In the genomic region with DNA sequence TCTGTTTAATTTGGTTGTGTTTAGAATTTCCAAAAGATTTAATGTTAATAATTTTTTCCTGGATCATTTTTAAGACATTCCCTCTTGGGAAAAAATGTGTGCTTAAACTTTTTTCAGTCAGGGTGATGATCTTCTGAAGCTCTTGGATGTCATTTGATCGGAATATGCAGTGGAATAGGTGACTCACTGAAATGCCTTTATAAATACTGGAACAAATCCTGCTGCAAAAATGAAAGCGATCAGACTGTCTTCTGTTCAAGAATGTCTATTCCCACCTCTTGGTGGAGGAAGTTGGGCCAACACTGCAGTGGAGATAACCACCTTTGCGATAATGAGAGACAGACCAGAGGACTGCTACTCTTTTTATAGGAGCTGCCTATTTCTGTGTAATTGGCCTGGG, we compare ENCODE assay signal across 22 cellular contexts. TPM values are rescaled to one million over a fixed set of nuclear protein-coding genes. Genes with fewer than 3 reads are reported as not detected.
DNase-seq lines count a peak whose midpoint lies in the region; ATAC-seq, FAIRE-seq and TF ChIP-seq lines count a peak whose summit lies in the region.
"Had no signal": no experiment of that assay in that cellular context is flagged by ENCODE, and none has a peak within 500 bp of the region (broad histone marks: within the 10 kb centered on the region; RNA-seq: fewer than 3 reads in every experiment).

No MANE protein-coding gene starts in this region.

- H3K36me3 Mint-ChIP-seq in astrocyte (ENCODE audit: low read depth, unreplicated experiment) = peaks cover 3% of the 10 kb centered on the region
- peaks cover 15% of the 10 kb centered on the region for H3K36me3 Mint-ChIP-seq in mesothelial cell of epicardium

- H3K27me3 Mint-ChIP-seq in astrocyte (ENCODE audit: low read depth, unreplicated experiment) = no peaks in the 10 kb centered on the region
- H3K27me3 Mint-ChIP-seq in mesothelial cell of epicardium (ENCODE audit: low read depth) = no peaks in the 10 kb centered on the region
- H3K27me3 Mint-ChIP-seq: CD4-positive, CD25-positive, alpha-beta regulatory T cell; type B pancreatic cell had no signal

- H3K79me2 ChIP-seq in HepG2 (ENCODE audit: insufficient read depth, low read length) (no peaks in the 10 kb centered on the region), astrocyte (ENCODE audit: insufficient read depth, low read length) (no peaks in the 10 kb centered on the region)

- H3K9ac ChIP-seq in HepG2 (ENCODE audit: insufficient read depth, low read depth, low read length) (no peak overlapping the region), astrocyte (ENCODE audit: low read length) (no peak overlapping the region)

- H3K27ac Mint-ChIP-seq in astrocyte (ENCODE audit: unreplicated experiment) (peak overlapping the region; percentile 67), mesothelial cell of epicardium (no peak overlapping the region)
- H3K27ac Mint-ChIP-seq: CD4-positive, CD25-positive, alpha-beta regulatory T cell; type B pancreatic cell had no signal

- H3K9me3 Mint-ChIP-seq in astrocyte (ENCODE audit: unreplicated experiment) (no peaks in the 10 kb centered on the region), mesothelial cell of epicardium (no peaks in the 10 kb centered on the region)
- H3K9me3 Mint-ChIP-seq: CD4-positive, CD25-positive, alpha-beta regulatory T cell; type B pancreatic cell had no signal

- H3K9me3 ChIP-seq in HepG2 (ENCODE audit: low read length) (no peaks in the 10 kb centered on the region), right lobe of liver (no peaks in the 10 kb centered on the region), astrocyte (ENCODE audit: insufficient read depth, low read depth, low read length) (no peaks in the 10 kb centered on the region)

- H3K4me1 Mint-ChIP-seq in astrocyte (ENCODE audit: low read depth, unreplicated experiment) = peaks cover 6% of the 10 kb centered on the region
- no peaks in the 10 kb centered on the region for H3K4me1 Mint-ChIP-seq in mesothelial cell of epicardium
- H3K4me1 Mint-ChIP-seq: CD4-positive, CD25-positive, alpha-beta regulatory T cell had no signal

- CTCF ChIA-PET in HepG2 (lab: Yijun Ruan, JAX; ENCODE audit: low intra/inter-chr PET ratio, low total read pairs) = no interaction called here

- intact Hi-C loops in HepG2 (cut with micrococcal nuclease; ENCODE audit: unreplicated experiment) (no loop called here), right lobe of liver (cut with DNase I) (no loop called here)

- H3K4me3 Mint-ChIP-seq in astrocyte (ENCODE audit: unreplicated experiment) = no peak overlapping the region
- no peak overlapping the region for H3K4me3 Mint-ChIP-seq in mesothelial cell of epicardium
- H3K4me3 Mint-ChIP-seq: CD4-positive, CD25-positive, alpha-beta regulatory T cell; type B pancreatic cell had no signal

- H3K27ac ChIP-seq in HepG2 (ENCODE audit: extremely low read length, insufficient read depth, low read length) (no peak overlapping the region), right lobe of liver (no peak overlapping the region), astrocyte (ENCODE audit: low read depth, low read length) (no peak overlapping the region)
- H3K27ac ChIP-seq: 22Rv1, WERI-Rb-1 had no signal

- no peak for TF ChIP-seq EP300 in HepG2 (IDR thresholded peaks at IDR 0.05; ENCODE audit: low read depth in 2 of 2, low read length in 2 of 2)
- TF ChIP-seq EP300 in HepG2 (CRISPR knock-in tag; IDR thresholded peaks at IDR 0.05; ENCODE audit: borderline replicate concordance) = no peak

- BruUV-seq in HepG2 (replicated peaks; lab: Mats Ljungman, UMichigan) = TSS peak; percentile 38

- TF ChIP-seq POLR2A in HepG2 (IDR thresholded peaks at IDR 0.05; ENCODE audit: insufficient read depth in 1 of 2, low read depth in 2 of 2, low read length in 2 of 2) = no peak
- TF ChIP-seq POLR2A in right lobe of liver (IDR thresholded peaks at IDR 0.05) = no peak

- H2AFZ ChIP-seq in HepG2 (ENCODE audit: low read length) (no peak overlapping the region), astrocyte (ENCODE audit: low read depth, low read length) (no peak overlapping the region)

- 95% methylated on average over 3 of the region's 3 CpGs for WGBS in HepG2 (ENCODE audit: low lambda C conversion rate)
- 85% methylated on average over 3 of the region's 3 CpGs for WGBS in right lobe of liver (ENCODE audit: insufficient coverage, low coverage, low lambda C conversion rate, missing lambda C conversion rate)

- no peaks in the 10 kb centered on the region for H3K4me1 ChIP-seq in HepG2 (ENCODE audit: insufficient read depth, low read length)
- no peaks in the 10 kb centered on the region for H3K4me1 ChIP-seq in right lobe of liver
- H3K4me1 ChIP-seq in astrocyte (ENCODE audit: insufficient read depth, low read length) = no peaks in the 10 kb centered on the region

- H3K27me3 ChIP-seq in HepG2 (ENCODE audit: control insufficient read depth in 1 of 2, insufficient read depth in 2 of 2, low read length in 2 of 2) = no peaks in the 10 kb centered on the region
- H3K27me3 ChIP-seq in right lobe of liver = no peaks in the 10 kb centered on the region
- no peaks in the 10 kb centered on the region for H3K27me3 ChIP-seq in astrocyte (ENCODE audit: insufficient read depth, low read length)

- TF ChIP-seq CTCF in HepG2 (CRISPR knock-in tag; IDR thresholded peaks at IDR 0.05) = no peak
- no peak for TF ChIP-seq CTCF in right lobe of liver (IDR thresholded peaks at IDR 0.05)
- no peak for TF ChIP-seq CTCF in astrocyte (IDR thresholded peaks at IDR 0.05; ENCODE audit: insufficient read depth, low read depth, low read length)
- TF ChIP-seq CTCF in fibroblast of pulmonary artery (IDR thresholded peaks at IDR 0.05; ENCODE audit: low read length, missing control alignments) = no peak
- no peak for TF ChIP-seq CTCF in mesothelial cell of epicardium (IDR thresholded peaks at IDR 0.05; ENCODE audit: unreplicated experiment)

- H3K4me3 ChIP-seq in HepG2 (replicated peaks in 1 of 3; ENCODE audit: insufficient read depth in 1 of 3, low read depth in 2 of 3, low read length in 3 of 3) = no peak overlapping the region
- no peak overlapping the region for H3K4me3 ChIP-seq in right lobe of liver
- H3K4me3 ChIP-seq in astrocyte (ENCODE audit: insufficient read depth, low read depth, low read length) = no peak overlapping the region
- H3K4me3 ChIP-seq in fibroblast of pulmonary artery (replicated peaks; ENCODE audit: low read depth, low read length) = no peak overlapping the region

- H3K4me2 ChIP-seq in HepG2 (ENCODE audit: low read depth, low read length) (no peak overlapping the region), astrocyte (ENCODE audit: low read length) (no peak overlapping the region)

- no peak for TF ChIP-seq RAD21 in HepG2 (CRISPR knock-in tag; IDR thresholded peaks at IDR 0.05)

- H4K20me1 ChIP-seq in HepG2 (ENCODE audit: insufficient read depth, low read length) (no peaks in the 10 kb centered on the region), astrocyte (ENCODE audit: insufficient read depth, low read length) (no peaks in the 10 kb centered on the region)

- in situ Hi-C loops in HepG2 (cut with HindIII; ENCODE audit: extremely low pct_ligation_motif_present, low pct_unique_long_range_greater_than_20kb) = no loop called here

- FAIRE-seq in HepG2 (lab: Jason Lieb, UNC) = no peak
- FAIRE-seq in astrocyte (lab: Jason Lieb, UNC) = no peak
- FAIRE-seq in GM19239 (lab: Jason Lieb, UNC) = no peak

- DNase-seq in HepG2 (ENCODE audit: low spot score) (no peak), right lobe of liver (no peak), astrocyte (ENCODE audit: low read depth) (peak; percentile 90), fibroblast of pulmonary artery (ENCODE audit: low read depth) (peak; percentile 15), GM19239 (ENCODE audit: insufficient read length, low spot score) (no peak), mesothelial cell of epicardium (ENCODE audit: low spot score in 2 of 2, unreplicated experiment in 2 of 2) (no peak)
- DNase-seq in stimulated activated CD4-positive, alpha-beta T cell treated with anti-CD3 and anti-CD28 coated beads, Interleukin-4, amount 100 ng/mL, for 4 hours = no peak
- DNase-seq: activated CD4-positive, alpha-beta T cell treated with anti-CD3 and anti-CD28 coated beads, Interleukin-2, amount 50 U/mL, for 1 hour; activated CD8-positive, alpha-beta memory T cell treated with anti-CD3 and anti-CD28 coated beads, Interleukin-2, amount 50 U/mL, for 48 hours; activated gamma-delta T cell; CD4-positive, CD25-positive, alpha-beta regulatory T cell; central memory CD4-positive, alpha-beta T cell; head of caudate nucleus; KBM-7; NCI-H1694 treated with DMSO at 0.1 percent for 48 hours; NCI-H748 treated with DMSO at 0.1 percent for 48 hours; retina; Right ventricle myocardium superior; WERI-Rb-1 had no signal

- ATAC-seq in HepG2 (no peak), right lobe of liver (no peak), GM21576 (IDR thresholded peaks at IDR 0.05; ENCODE audit: unreplicated experiment) (no peak)

- POLR2A ChIA-PET in HepG2 (lab: Yijun Ruan, JAX) = no interaction called here

- H3K36me3 ChIP-seq in HepG2 (replicated peaks in 1 of 2; ENCODE audit: control insufficient read depth in 1 of 2, insufficient read depth in 2 of 2, low read length in 2 of 2) = peaks cover 4 to 31% of the 10 kb centered on the region in 2 experiments
- H3K36me3 ChIP-seq in right lobe of liver = peaks cover 3 to 31% (median 16%) of the 10 kb centered on the region in 4 donors
- H3K36me3 ChIP-seq in astrocyte (ENCODE audit: insufficient read depth, low read length) = no peaks in the 10 kb centered on the region

RNA-seq across cellular contexts. Expression of gene LARP1B, which starts 46.7 kb away (rescaled TPM):
- total RNA-seq in HepG2 (2016; rRNA removed; fragmentation: Illumina TruSeq; extraction: Trizol) (52.7 and 57.1 TPM in 2 replicates), right lobe of liver (10 to 100 TPM; 27.4 to 42.0 (median 31.6) TPM), astrocyte (14.3 and 17.6 TPM in 2 replicates), mesothelial cell of epicardium (18.8 to 19.9 TPM (median 19.7 TPM) in 3 replicates)
- 57.3 and 59.1 TPM in 2 replicates for total RNA-seq in HepG2 (2016; cell fraction: cytosol; rRNA removed; fragmentation: Illumina TruSeq; extraction: Trizol; ENCODE audit: low read depth)
- 50.4 and 54.7 TPM in 2 replicates for total RNA-seq in HepG2 (2016; cell fraction: insoluble cytoplasmic fraction; rRNA removed; fragmentation: Illumina TruSeq; extraction: Trizol)
- 43.0 and 47.6 TPM in 2 replicates for total RNA-seq in HepG2 (2016; cell fraction: membrane; rRNA removed; fragmentation: Illumina TruSeq; extraction: Trizol)
- total RNA-seq in HepG2 (2016; cell fraction: nucleus; rRNA removed; fragmentation: Illumina TruSeq; extraction: Trizol) = 55.4 and 59.3 TPM in 2 replicates
- 17.0 and 19.2 TPM in 2 replicates for polyA plus RNA-seq in HepG2 (2011; rRNA removed)
- 6.2 and 11.8 TPM in 2 replicates for polyA plus RNA-seq in HepG2 (2011; cell fraction: cytosol; rRNA removed)
- 8.7 and 12.3 TPM in 2 replicates for polyA plus RNA-seq in HepG2 (2011; cell fraction: nucleus; rRNA removed)
- polyA plus RNA-seq in HepG2 (2012) = 25.2 and 26.4 TPM in 2 replicates
- polyA plus RNA-seq in HepG2 (2016; cell fraction: cytosol; fragmentation: Illumina TruSeq; extraction: Trizol; ENCODE audit: low read depth) = 9.9 and 10.0 TPM in 2 replicates
- 48.3 and 48.7 TPM in 2 replicates for polyA plus RNA-seq in HepG2 (2016; cell fraction: insoluble cytoplasmic fraction; fragmentation: Illumina TruSeq; extraction: Trizol; ENCODE audit: low read depth)
- 20.6 and 21.4 TPM in 2 replicates for polyA plus RNA-seq in HepG2 (2016; cell fraction: membrane; fragmentation: Illumina TruSeq; extraction: Trizol; ENCODE audit: low read depth)
- 49.4 and 50.8 TPM in 2 replicates for polyA plus RNA-seq in HepG2 (2016; cell fraction: nucleus; fragmentation: Illumina TruSeq; extraction: Trizol; ENCODE audit: insufficient read depth, low read depth)
- 4.5 and 6.3 TPM in 2 replicates for polyA minus RNA-seq in HepG2 (2011; rRNA and poly(A)+ RNA removed; ENCODE audit: low replicate concordance)
- 14.9 and 21.8 TPM in 2 replicates for polyA minus RNA-seq in HepG2 (2011; cell fraction: cytosol; rRNA and poly(A)+ RNA removed)
- 64.8 and 75.1 TPM in 2 replicates for polyA minus RNA-seq in HepG2 (2011; cell fraction: nucleus; rRNA and poly(A)+ RNA removed)

Comparison
In these comparisons a context has a peak if more than half of its experiments do, and no peak if none do; other contexts are left out.
1. DNase-seq: peak in astrocyte (single experiment) and fibroblast of pulmonary artery (single experiment); none in HepG2 (single experiment), right lobe of liver (0 of 3), GM19239 (single experiment), mesothelial cell of epicardium (0 of 2) and stimulated activated CD4-positive, alpha-beta T cell treated with anti-CD3 and anti-CD28 coated beads, Interleukin-4, amount 100 ng/mL, for 4 hours (0 of 2).